8 cellular contexts compared by ENCODE assay signal in the genomic region with DNA sequence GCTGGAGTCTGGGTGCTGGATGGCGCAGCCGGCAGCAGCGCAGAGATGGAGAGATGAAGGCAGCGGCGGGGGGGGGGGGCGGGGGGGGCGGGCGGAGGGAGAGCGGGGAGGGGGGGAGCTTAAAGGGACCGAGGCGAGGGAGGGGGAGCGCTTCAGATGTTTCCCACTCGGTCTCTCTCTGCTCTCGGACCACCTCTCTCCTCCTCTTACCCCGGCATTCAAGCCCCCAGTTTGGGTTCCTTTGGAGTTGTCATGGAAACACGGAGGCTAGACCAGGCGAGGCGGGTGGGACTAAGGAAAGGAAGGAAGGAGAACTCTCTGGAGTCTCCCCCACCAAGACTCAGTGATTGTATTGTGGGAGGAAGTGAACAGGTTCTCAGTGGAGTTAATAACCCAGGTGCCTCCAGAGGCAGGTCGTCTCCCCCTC. TPM values are rescaled to one million over a fixed set of nuclear protein-coding genes. Genes with fewer than 3 reads are reported as not detected.
DNase-seq lines count a peak whose midpoint lies in the region; ATAC-seq and TF ChIP-seq lines count a peak whose summit lies in the region.

Gene PRRT1 (minus strand): TSS at position 55 of the 427 bp plus-strand sequence. CDS start 112 bp downstream, outside the sequence.

- H3K27ac ChIP-seq in CD8-positive, alpha-beta T cell (ENCODE audit: low read depth, low read length) = peak within 1 kb of the TSS; percentile 40

- peaks cover 6% of the 10 kb centered on the region for H3K36me3 ChIP-seq in CD8-positive, alpha-beta T cell (ENCODE audit: insufficient read depth, low read length)

- intact Hi-C loops in CD8-positive, alpha-beta T cell (cut with DNase I, micrococcal nuclease) = loop anchor here (10.0 kb wide), 2 partner anchors 107 to 177 kb away; partner anchors contain the start of gene DXO (in 2 of the 2)

- H3K4me1 ChIP-seq in CD8-positive, alpha-beta T cell (ENCODE audit: insufficient read depth, low read length) = peaks cover 45% of the 10 kb centered on the region

- H3K4me3 Mint-ChIP-seq in CD8-positive, alpha-beta T cell = peak within 1 kb of the TSS; percentile 97
- H3K4me3 Mint-ChIP-seq in progenitor cell of endocrine pancreas (ENCODE audit: low read depth) = peak within 1 kb of the TSS; percentile 99

- TF ChIP-seq CTCF in CD8-positive, alpha-beta T cell (IDR thresholded peaks at IDR 0.05) = no peak
- TF ChIP-seq CTCF in fibroblast of mammary gland (conservative IDR thresholded peaks at IDR 0.05; ENCODE audit: control insufficient read depth, insufficient read depth, low read depth, low read length) (no peak), progenitor cell of endocrine pancreas (IDR thresholded peaks at IDR 0.05; ENCODE audit: unreplicated experiment) (no peak)

- H3K27me3 ChIP-seq in CD8-positive, alpha-beta T cell (ENCODE audit: insufficient read depth, low read length) = no peaks in the 10 kb centered on the region

- peak within 1 kb of the TSS; percentile 66 for H3K27ac Mint-ChIP-seq in CD8-positive, alpha-beta T cell
- H3K27ac Mint-ChIP-seq in progenitor cell of endocrine pancreas = peak within 1 kb of the TSS; percentile 98

- no peak for ATAC-seq in CD8-positive, alpha-beta T cell
- ATAC-seq in GM18858 (IDR thresholded peaks at IDR 0.05; ENCODE audit: unreplicated experiment) (no peak), HG03045 (IDR thresholded peaks at IDR 0.05; ENCODE audit: unreplicated experiment) (no peak)

- CTCF ChIA-PET in CD8-positive, alpha-beta T cell (lab: Charles Lee) = interaction anchor here (1.0 to 1.5 kb wide), 4 partner anchors 13 to 93 kb away, joined by 3 to 6 read pairs (median 4); no protein-coding TSS in a partner anchor

- H3K4me3 ChIP-seq in CD8-positive, alpha-beta T cell (ENCODE audit: low read depth, low read length) = peak within 1 kb of the TSS; percentile 54
- H3K4me3 ChIP-seq in fibroblast of mammary gland (ENCODE audit: control insufficient read depth, low read depth, low read length) = peak within 1 kb of the TSS; percentile 92

- POLR2A ChIA-PET in CD8-positive, alpha-beta T cell (lab: Charles Lee) = interaction anchor here (0.8 to 1.2 kb wide), 2 partner anchors 22 to 24 kb away, joined by 3 to 4 read pairs; partner anchors contain the start of genes ATF6B and FKBPL

- no peak for DNase-seq in CD8-positive, alpha-beta T cell
- peak; percentile 33 for DNase-seq in SK-N-DZ (ENCODE audit: low spot score)
- DNase-seq in fibroblast of mammary gland (ENCODE audit: low read depth) = no peak
- no peak for DNase-seq in progenitor cell of endocrine pancreas (ENCODE audit: low spot score, unreplicated experiment)
- no peak for DNase-seq in stimulated activated CD4-positive, alpha-beta T cell treated with anti-CD3 and anti-CD28 coated beads, Interleukin-4, amount 100 ng/mL, for 4 hours
- DNase-seq in erythroblast (lab: John Stamatoyannopoulos, UW) = no peak

- peaks cover 19% of the 10 kb centered on the region for H3K27me3 Mint-ChIP-seq in CD8-positive, alpha-beta T cell (ENCODE audit: low read depth)
- H3K27me3 Mint-ChIP-seq in progenitor cell of endocrine pancreas = peaks cover 13% of the 10 kb centered on the region

- H3K9me3 ChIP-seq in CD8-positive, alpha-beta T cell (ENCODE audit: low read length) = no peaks in the 10 kb centered on the region

- TF ChIP-seq POLR2A in erythroblast (IDR thresholded peaks at IDR 0.05; ENCODE audit: low read length) = no peak

- no peaks in the 10 kb centered on the region for H3K9me3 Mint-ChIP-seq in CD8-positive, alpha-beta T cell
- no peaks in the 10 kb centered on the region for H3K9me3 Mint-ChIP-seq in progenitor cell of endocrine pancreas (ENCODE audit: low read depth)

- peaks cover 16% of the 10 kb centered on the region for H3K36me3 Mint-ChIP-seq in CD8-positive, alpha-beta T cell
- H3K36me3 Mint-ChIP-seq in progenitor cell of endocrine pancreas (ENCODE audit: insufficient read depth) = peaks cover 6% of the 10 kb centered on the region

- peaks cover 68% of the 10 kb centered on the region for H3K4me1 Mint-ChIP-seq in CD8-positive, alpha-beta T cell (ENCODE audit: low read depth)
- peaks cover 26% of the 10 kb centered on the region for H3K4me1 Mint-ChIP-seq in progenitor cell of endocrine pancreas (ENCODE audit: low read depth)

RNA-seq across cellular contexts. Expression of gene PRRT1, which starts in this region (rescaled TPM):
- total RNA-seq in CD8-positive, alpha-beta T cell = 1 to 10 TPM; 3.1 to 3.8 TPM
- polyA plus RNA-seq in SK-N-DZ (2014; cell fraction: cytosol; rRNA removed) = 0.37 TPM in 1 of 2 replicates, not detected in the other
- polyA plus RNA-seq in SK-N-DZ (2014; cell fraction: nucleus; rRNA removed) = 0.25 and 1.9 TPM in 2 replicates
- total RNA-seq in progenitor cell of endocrine pancreas = 2.9 and 3.3 TPM in 2 replicates
